Comparison of ENCODE assay signal across 21 cellular contexts in the genomic region with DNA sequence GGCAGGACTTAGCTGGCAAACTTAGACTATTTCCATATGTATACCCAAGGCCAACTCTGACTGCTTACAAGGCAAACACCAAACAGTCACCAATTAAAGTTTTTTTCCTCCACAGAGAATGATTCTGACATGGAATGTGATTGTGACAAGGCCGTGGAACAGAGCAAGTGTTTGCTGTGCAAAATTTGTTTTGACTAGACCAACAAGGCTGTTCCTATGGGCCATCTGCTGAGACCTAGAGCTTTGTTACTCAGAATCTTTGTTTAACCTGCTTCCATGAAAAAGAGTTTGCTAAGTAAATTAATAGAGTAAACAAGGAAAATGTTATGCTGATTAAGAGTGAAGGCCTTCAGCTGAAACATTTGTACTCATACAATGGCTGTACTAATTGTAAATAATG. TPM values are rescaled to one million over a fixed set of nuclear protein-coding genes. Genes with fewer than 3 reads are reported as not detected.
"Had no signal": no experiment of that assay in that cellular context is flagged by ENCODE, and none has a peak within 500 bp of the region (broad histone marks: within the 10 kb centered on the region; RNA-seq: fewer than 3 reads in every experiment).

No MANE protein-coding gene starts in this region.

- H3K27ac Mint-ChIP-seq: nephron had no signal

- H3K9ac ChIP-seq: parathyroid adenoma had no signal

- H3K4me3 ChIP-seq: coronary artery, dorsolateral prefrontal cortex, hepatocyte, lung, right atrium auricular region had no signal

- H3K27ac ChIP-seq: coronary artery, dorsolateral prefrontal cortex, hepatocyte, parathyroid adenoma, right atrium auricular region had no signal

- H3K36me3 ChIP-seq: right atrium auricular region had no signal

- FAIRE-seq: small intestine had no signal

- H3K4me1 Mint-ChIP-seq: naive B cell, nephron had no signal

- H3K36me3 Mint-ChIP-seq: naive B cell had no signal

- ATAC-seq: left colon, left ventricle myocardium superior had no signal

- H3K79me2 ChIP-seq: hepatocyte, parathyroid adenoma had no signal

- H3K27me3 ChIP-seq: dorsolateral prefrontal cortex, hepatocyte, right atrium auricular region had no signal

- H2AFZ ChIP-seq: hepatocyte, parathyroid adenoma had no signal

- H3K9me3 ChIP-seq: right atrium auricular region had no signal

- DNase-seq: dorsolateral prefrontal cortex; effector CD8-positive, alpha-beta T cell; foreskin melanocyte; head of caudate nucleus; left colon; left ventricle myocardium superior; mesendoderm; naive B cell; occipital lobe; small intestine; stimulated activated CD4-positive, alpha-beta T cell treated with anti-CD3 and anti-CD28 coated beads, Interleukin-12 subunit alpha, Interleukin-12 subunit beta, amount 100 ng/mL, for 4 hours; stimulated activated naive CD4-positive, alpha-beta T cell; trophoblast cell had no signal

- H3K4me1 ChIP-seq: parathyroid adenoma, right atrium auricular region had no signal

- H3K4me3 Mint-ChIP-seq: naive B cell, nephron had no signal

- H3K27me3 Mint-ChIP-seq: naive B cell had no signal

- H3K4me2 ChIP-seq: hepatocyte had no signal

RNA-seq across cellular contexts. Expression of a gene that starts 51.5 kb away (rescaled TPM):
- total RNA-seq: hepatocyte, kidney epithelial cell, left colon, left ventricle myocardium superior, lung, occipital lobe, right atrium auricular region had no signal
- polyA plus RNA-seq: hepatocyte, lung, small intestine, urinary bladder had no signal
